In genomic region chr22:37746366-37747089, GRCh38 we compare ENCODE assay signal across 8 cellular contexts. TPM values are rescaled to one million over a fixed set of nuclear protein-coding genes. Genes with fewer than 3 reads are reported as not detected.
A peak's percentile ranks its signal among the peaks of the same experiment; 100 is the strongest.
DNase-seq lines count a peak whose midpoint lies in the region; ATAC-seq and TF ChIP-seq lines count a peak whose summit lies in the region.

No MANE protein-coding gene starts in this region.

- peak; percentile 8 for TF ChIP-seq POLR2A in prostate gland (IDR thresholded peaks at IDR 0.05)

- H3K4me3 ChIP-seq in fibroblast of pulmonary artery (replicated peaks; ENCODE audit: low read depth, low read length) (peak overlapping the region; percentile 89), prostate gland (peak overlapping the region; percentile 79 to 94)

- DNase-seq in activated CD4-positive, alpha-beta T cell treated with anti-CD3 and anti-CD28 coated beads, Interleukin-2, amount 50 U/mL, for 48 hours, result peak; percentile 33 to 41
- DNase-seq in fibroblast of pulmonary artery (ENCODE audit: low read depth), result no peak
- DNase-seq in prostate gland (ENCODE audit: low spot score), result no peak
- DNase-seq in NCI-H146 treated with DMSO at 0.1 percent for 48 hours (lab: John Stamatoyannopoulos, UW; ENCODE audit: unreplicated experiment), result no peak
- DNase-seq in DMS79 treated with DMSO at 0.1 percent for 48 hours (lab: John Stamatoyannopoulos, UW), result no peak

- H3K27ac ChIP-seq in prostate gland, result peak overlapping the region; percentile 86 to 94

- no peaks in the 10 kb centered on the region for H3K9me3 ChIP-seq in prostate gland

- under 1% methylated on average over 62 of the region's 64 CpGs for WGBS in prostate gland

- ATAC-seq in GM18868 (IDR thresholded peaks at IDR 0.05; ENCODE audit: unreplicated experiment) (peak; percentile 17), HG03045 (IDR thresholded peaks at IDR 0.05; ENCODE audit: unreplicated experiment) (peak; percentile 31), GM19452 (IDR thresholded peaks at IDR 0.05; ENCODE audit: unreplicated experiment) (no peak)

- H3K36me3 ChIP-seq in prostate gland, result no peaks in the 10 kb centered on the region

- H3K27me3 ChIP-seq in prostate gland (replicated peaks; ENCODE audit: insufficient read depth), result no peaks in the 10 kb centered on the region

- TF ChIP-seq CTCF in fibroblast of pulmonary artery (IDR thresholded peaks at IDR 0.05; ENCODE audit: low read length, missing control alignments) (no peak), prostate gland (IDR thresholded peaks at IDR 0.05) (no peak)

- intact Hi-C loops in prostate gland (cut with DNase I), result no loop called here

- H3K4me1 ChIP-seq in prostate gland (replicated peaks), result peaks cover 30% of the 10 kb centered on the region

RNA-seq across cellular contexts. Expression of gene TRIOBP, which starts 49.7 kb away (rescaled TPM):
- 100 to 1,000 TPM; 114 to 115 TPM for total RNA-seq in prostate gland

Comparison
In these comparisons a context has a peak if more than half of its experiments do, and no peak if none do; other contexts are left out.
1. DNase-seq: peak in activated CD4-positive, alpha-beta T cell treated with anti-CD3 and anti-CD28 coated beads, Interleukin-2, amount 50 U/mL, for 48 hours (2 of 2); none in fibroblast of pulmonary artery (single experiment), prostate gland (single experiment), NCI-H146 treated with DMSO at 0.1 percent for 48 hours (single experiment) and DMS79 treated with DMSO at 0.1 percent for 48 hours (single experiment).